In the genomic region with DNA sequence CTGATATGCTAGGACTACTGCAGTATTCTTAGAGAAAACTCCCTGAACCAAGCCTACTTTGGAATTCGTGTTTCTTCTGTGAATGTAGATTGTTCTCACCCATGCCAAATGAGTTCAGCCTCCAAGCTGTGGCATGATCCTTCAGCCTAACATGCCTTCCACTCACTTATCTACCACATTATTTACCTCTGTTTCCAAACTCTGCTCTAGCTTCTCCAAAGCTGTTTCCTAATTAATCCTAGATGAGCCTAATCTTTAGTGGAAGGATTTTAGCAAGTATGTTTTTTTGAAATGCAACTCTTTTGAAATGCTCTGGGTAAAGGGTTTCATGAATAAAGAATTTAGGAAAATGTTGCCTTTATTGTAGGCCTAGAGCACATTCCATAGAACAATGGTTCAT, we compare ENCODE assay signal across 1 cellular context.
TF ChIP-seq lines count a peak whose summit lies in the region.

No MANE protein-coding gene starts in this region.

TF ChIP-seq in IMR-90, 13 proteins besides CTCF, POLR2A, EP300 and RAD21:
- no peak for TF ChIP-seq MAZ (IDR thresholded peaks at IDR 0.05; ENCODE audit: borderline replicate concordance, low read depth, low read length)
- no peak for TF ChIP-seq FOS (IDR thresholded peaks at IDR 0.05; ENCODE audit: low read depth, low read length)
